In the genomic region with DNA sequence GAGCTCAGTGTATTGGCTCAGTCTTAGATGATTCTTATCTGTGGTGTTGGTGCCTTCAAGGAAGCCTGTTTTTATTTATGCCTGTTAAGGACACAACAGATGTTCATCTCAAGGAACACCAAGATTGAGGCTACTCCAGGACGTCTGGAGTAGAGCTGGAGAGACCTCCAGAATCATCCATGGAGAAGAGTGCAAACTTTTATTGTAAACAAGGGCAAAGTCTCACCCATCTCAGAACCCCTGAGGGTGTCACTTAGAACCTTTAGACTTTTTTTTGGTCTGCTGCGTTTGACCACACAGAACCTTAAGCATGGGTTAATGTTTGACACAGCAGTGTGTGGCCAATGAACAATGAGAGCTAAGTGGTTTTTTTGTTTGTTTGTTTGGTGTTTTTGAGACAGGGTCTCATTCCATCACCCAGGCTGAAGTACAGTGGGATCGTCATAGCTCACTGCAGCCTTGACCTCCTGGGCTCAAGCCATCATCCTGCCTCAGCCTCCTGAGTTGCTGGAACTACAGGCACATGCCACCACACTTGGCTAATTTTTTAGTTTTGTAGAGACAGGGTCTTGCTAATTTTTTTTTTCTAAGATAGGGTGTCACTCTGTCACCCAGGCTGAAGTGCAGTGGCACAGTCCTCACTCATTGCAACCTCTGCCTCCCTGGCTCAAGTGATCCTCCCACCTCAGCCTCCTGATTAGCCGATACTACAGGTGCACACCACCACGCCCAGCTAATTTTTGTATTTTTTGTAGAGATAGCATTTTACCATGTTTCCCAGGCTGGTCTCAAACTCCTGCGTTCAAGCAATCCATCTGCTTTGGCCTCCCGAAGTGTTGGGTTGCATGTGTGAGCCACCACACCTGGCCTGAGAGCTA, we compare ENCODE assay signal across 20 cellular contexts. TPM values are rescaled to one million over a fixed set of nuclear protein-coding genes. Genes with fewer than 3 reads are reported as not detected.
DNase-seq lines count a peak whose midpoint lies in the region; ATAC-seq, FAIRE-seq and TF ChIP-seq lines count a peak whose summit lies in the region.
"Had no signal": no experiment of that assay in that cellular context is flagged by ENCODE, and none has a peak within 500 bp of the region (broad histone marks: within the 10 kb centered on the region; RNA-seq: fewer than 3 reads in every experiment).

No MANE protein-coding gene starts in this region.

- peak overlapping the region; percentile 89 for H3K27ac ChIP-seq in HepG2 (ENCODE audit: extremely low read length, insufficient read depth, low read length)
- H3K27ac ChIP-seq: BLaER1 treated with 17β-estradiol and CSF1 and Interleukin-3, amounts not matched to agents 10 nM and 100 nM; PC-9 had no signal

- TF ChIP-seq POLR2A in HepG2 (IDR thresholded peaks at IDR 0.05; ENCODE audit: insufficient read depth in 1 of 2, low read depth in 2 of 2, low read length in 2 of 2), result no peak

- no peaks in the 10 kb centered on the region for H4K20me1 ChIP-seq in HepG2 (ENCODE audit: insufficient read depth, low read length)
- H4K20me1 ChIP-seq: BLaER1 treated with 17β-estradiol and CSF1 and Interleukin-3, amounts not matched to agents 10 nM and 100 nM had no signal

- H3K4me3 Mint-ChIP-seq in type B pancreatic cell, result no peak overlapping the region
- H3K4me3 Mint-ChIP-seq: CD8-positive, alpha-beta T cell had no signal

- H3K9me3 ChIP-seq in HepG2 (ENCODE audit: low read length), result no peaks in the 10 kb centered on the region
- H3K9me3 ChIP-seq: BLaER1 treated with 17β-estradiol and CSF1 and Interleukin-3, amounts not matched to agents 10 nM and 100 nM; MG63 had no signal

- peak; percentile 87 for FAIRE-seq in HepG2 (lab: Jason Lieb, UNC)
- FAIRE-seq: H54 had no signal

- DNase-seq in Caki2 (ENCODE audit: low read depth) (peak; percentile 71), epithelial cell of proximal tubule (ENCODE audit: low read depth) (peak; percentile 74), HepG2 (ENCODE audit: low spot score) (peak; percentile 91), type B pancreatic cell (ENCODE audit: extremely low spot score, unreplicated experiment) (no peak), NCI-H82 treated with DMSO at 0.1 percent for 48 hours (lab: John Stamatoyannopoulos, UW; ENCODE audit: unreplicated experiment) (no peak), NCI-H1092 (lab: John Stamatoyannopoulos, UW) (no peak)
- DNase-seq: CD8-positive, alpha-beta T cell; EL; GF-D8; Kasumi-1; MG63; NCI-H1417 treated with DMSO at 0.1 percent for 48 hours; NCI-H187; NCI-H2227 treated with DMSO at 0.1 percent for 48 hours; PC-9; RPMI8226; SHP77 had no signal

- TF ChIP-seq RAD21 in HepG2 (CRISPR knock-in tag; IDR thresholded peaks at IDR 0.05), result no peak

- peak overlapping the region; percentile 54 for H3K4me2 ChIP-seq in HepG2 (ENCODE audit: low read depth, low read length)
- H3K4me2 ChIP-seq: BLaER1 treated with 17β-estradiol and CSF1 and Interleukin-3, amounts not matched to agents 10 nM and 100 nM; PC-9 had no signal

- CTCF ChIA-PET in HepG2 (lab: Yijun Ruan, JAX; ENCODE audit: low intra/inter-chr PET ratio, low total read pairs), result no interaction called here

- POLR2A ChIA-PET in HepG2 (lab: Yijun Ruan, JAX), result interaction anchor here (0.7 to 4.0 kb wide), 10 partner anchors 9 to 178 kb away, joined by 3 to 43 read pairs (median 6); partner anchors contain the start of genes ALDH3A2 and SLC47A1

- no peaks in the 10 kb centered on the region for H3K9me3 Mint-ChIP-seq in type B pancreatic cell
- H3K9me3 Mint-ChIP-seq: CD8-positive, alpha-beta T cell had no signal

- ATAC-seq in HepG2 (peak; percentile 76), GM18861 (IDR thresholded peaks at IDR 0.05; ENCODE audit: unreplicated experiment) (no peak)
- ATAC-seq: CD8-positive, alpha-beta T cell had no signal

- H3K36me3 Mint-ChIP-seq in type B pancreatic cell, result no peaks in the 10 kb centered on the region
- H3K36me3 Mint-ChIP-seq: CD8-positive, alpha-beta T cell had no signal

- H3K36me3 ChIP-seq in HepG2 (replicated peaks in 1 of 2; ENCODE audit: control insufficient read depth in 1 of 2, insufficient read depth in 2 of 2, low read length in 2 of 2), result peaks cover 2 to 23% of the 10 kb centered on the region in 2 experiments; a peak in 4 of 5 replicates
- H3K36me3 ChIP-seq: BLaER1 treated with 17β-estradiol and CSF1 and Interleukin-3, amounts not matched to agents 10 nM and 100 nM; MG63 had no signal

- no peak overlapping the region for H2AFZ ChIP-seq in HepG2 (ENCODE audit: low read length)
- H2AFZ ChIP-seq: PC-9 had no signal

- peaks cover 3% of the 10 kb centered on the region for H3K27me3 Mint-ChIP-seq in type B pancreatic cell

- 30% methylated on average over 7 of the region's 7 CpGs for WGBS in HepG2 (ENCODE audit: low lambda C conversion rate)

- peaks cover 10% of the 10 kb centered on the region for H3K4me1 Mint-ChIP-seq in type B pancreatic cell (ENCODE audit: unreplicated experiment)

- H3K4me3 ChIP-seq in epithelial cell of proximal tubule (ENCODE audit: low read depth, low read length) (no peak overlapping the region), HepG2 (replicated peaks in 1 of 3; ENCODE audit: insufficient read depth in 1 of 3, low read depth in 2 of 3, low read length in 3 of 3) (peak overlapping the region in 1 of 3 experiments; percentile 26; a peak in 1 of 6 replicates)
- H3K4me3 ChIP-seq: BLaER1 treated with 17β-estradiol and CSF1 and Interleukin-3, amounts not matched to agents 10 nM and 100 nM; MG63; PC-9 had no signal

- in situ Hi-C loops in Caki2 (cut with HindIII; ENCODE audit: low pct_unique_long_range_greater_than_20kb, low sequenced_read_pairs) (no loop called here), HepG2 (cut with HindIII; ENCODE audit: extremely low pct_ligation_motif_present, low pct_unique_long_range_greater_than_20kb) (no loop called here)

- H3K27ac Mint-ChIP-seq in type B pancreatic cell, result peak overlapping the region; percentile 8
- H3K27ac Mint-ChIP-seq: CD8-positive, alpha-beta T cell had no signal

- no peaks in the 10 kb centered on the region for H3K79me2 ChIP-seq in HepG2 (ENCODE audit: insufficient read depth, low read length)

- intact Hi-C loops in HepG2 (cut with micrococcal nuclease; ENCODE audit: unreplicated experiment), result loop anchor here (2.0 kb wide), 1 partner anchor 99 kb away; the partner anchor contains the start of gene ALDH3A2

- peaks cover 84% of the 10 kb centered on the region for H3K4me1 ChIP-seq in HepG2 (ENCODE audit: insufficient read depth, low read length)

- no peak for TF ChIP-seq CTCF in epithelial cell of proximal tubule (conservative IDR thresholded peaks at IDR 0.05; ENCODE audit: low read depth, low read length)
- 0 out of 2 replicates have a peak, but pooled peaks have one; percentile 7 for TF ChIP-seq CTCF in HepG2 (CRISPR knock-in tag; IDR thresholded peaks at IDR 0.05)
- TF ChIP-seq CTCF in type B pancreatic cell (conservative IDR thresholded peaks at IDR 0.05), result no peak

- TF ChIP-seq EP300 in HepG2 (IDR thresholded peaks at IDR 0.05; ENCODE audit: low read depth in 2 of 2, low read length in 2 of 2), result peak in 1 of 2 experiments; percentile 80; a peak in 2 of 4 replicates
- TF ChIP-seq EP300 in HepG2 (CRISPR knock-in tag; IDR thresholded peaks at IDR 0.05; ENCODE audit: borderline replicate concordance), result no peak; the same call in 1 of the 2 replicates

- no TSS peak for BruUV-seq in HepG2 (replicated peaks; lab: Mats Ljungman, UMichigan)

- H3K27me3 ChIP-seq in HepG2 (ENCODE audit: control insufficient read depth in 1 of 2, insufficient read depth in 2 of 2, low read length in 2 of 2), result no peaks in the 10 kb centered on the region
- H3K27me3 ChIP-seq: BLaER1 treated with 17β-estradiol and CSF1 and Interleukin-3, amounts not matched to agents 10 nM and 100 nM; MG63 had no signal

- peak overlapping the region; percentile 62 for H3K9ac ChIP-seq in HepG2 (ENCODE audit: insufficient read depth, low read depth, low read length)
- H3K9ac ChIP-seq: BLaER1 treated with 17β-estradiol and CSF1 and Interleukin-3, amounts not matched to agents 10 nM and 100 nM had no signal

TF ChIP-seq in HepG2, 621 proteins besides CTCF, POLR2A, EP300 and RAD21 (continues in another document):
- TF ChIP-seq ZNF629 (CRISPR knock-in tag; conservative IDR thresholded peaks at IDR 0.05) (0 out of 2 replicates have a peak, but pooled peaks have one; percentile 6), CHD4 (IDR thresholded peaks at IDR 0.05; ENCODE audit: borderline replicate concordance, low read length) (peak; percentile 87; the same call in 1 of the 2 replicates), MBD4 (IDR thresholded peaks at IDR 0.05; ENCODE audit: borderline replicate concordance, low read length) (no peak)

RNA-seq across cellular contexts. Expression of gene SLC47A1, which starts 16.3 kb away (rescaled TPM):
- total RNA-seq in Caki2 (2014; rRNA removed; shearing (Covaris generic); ENCODE audit: low replicate concordance), result 7.2 and 18.0 TPM in 2 replicates
- 0.52 and 1.7 TPM in 2 replicates for total RNA-seq in epithelial cell of proximal tubule
- total RNA-seq in HepG2 (2016; rRNA removed; fragmentation: Illumina TruSeq; extraction: Trizol), result 38.0 and 67.5 TPM in 2 replicates
- total RNA-seq in HepG2 (2016; cell fraction: cytosol; rRNA removed; fragmentation: Illumina TruSeq; extraction: Trizol; ENCODE audit: low read depth), result 22.7 and 24.7 TPM in 2 replicates
- 36.6 and 66.0 TPM in 2 replicates for total RNA-seq in HepG2 (2016; cell fraction: insoluble cytoplasmic fraction; rRNA removed; fragmentation: Illumina TruSeq; extraction: Trizol)
- 42.1 and 43.9 TPM in 2 replicates for total RNA-seq in HepG2 (2016; cell fraction: membrane; rRNA removed; fragmentation: Illumina TruSeq; extraction: Trizol)
- total RNA-seq in HepG2 (2016; cell fraction: nucleus; rRNA removed; fragmentation: Illumina TruSeq; extraction: Trizol), result 68.7 and 71.8 TPM in 2 replicates
- 42.1 and 54.0 TPM in 2 replicates for polyA plus RNA-seq in HepG2 (2011; rRNA removed)
- 58.1 and 59.4 TPM in 2 replicates for polyA plus RNA-seq in HepG2 (2011; cell fraction: cytosol; rRNA removed)
- 117 and 122 TPM in 2 replicates for polyA plus RNA-seq in HepG2 (2011; cell fraction: nucleus; rRNA removed)
- polyA plus RNA-seq in HepG2 (2012), result 53.4 and 66.1 TPM in 2 replicates
- polyA plus RNA-seq in HepG2 (2016; cell fraction: cytosol; fragmentation: Illumina TruSeq; extraction: Trizol; ENCODE audit: low read depth), result 12.9 and 14.1 TPM in 2 replicates
- 34.5 and 35.1 TPM in 2 replicates for polyA plus RNA-seq in HepG2 (2016; cell fraction: insoluble cytoplasmic fraction; fragmentation: Illumina TruSeq; extraction: Trizol; ENCODE audit: low read depth)
- 25.8 and 26.4 TPM in 2 replicates for polyA plus RNA-seq in HepG2 (2016; cell fraction: membrane; fragmentation: Illumina TruSeq; extraction: Trizol; ENCODE audit: low read depth)
- polyA plus RNA-seq in HepG2 (2016; cell fraction: nucleus; fragmentation: Illumina TruSeq; extraction: Trizol; ENCODE audit: insufficient read depth, low read depth), result 136 and 139 TPM in 2 replicates
- polyA minus RNA-seq in HepG2 (2011; rRNA and poly(A)+ RNA removed; ENCODE audit: low replicate concordance), result 14.1 and 431 TPM in 2 replicates
- 50.8 and 61.4 TPM in 2 replicates for polyA minus RNA-seq in HepG2 (2011; cell fraction: cytosol; rRNA and poly(A)+ RNA removed)
- polyA minus RNA-seq in HepG2 (2011; cell fraction: nucleus; rRNA and poly(A)+ RNA removed), result 40.2 and 44.1 TPM in 2 replicates
- total RNA-seq in type B pancreatic cell (ENCODE audit: low replicate concordance), result 1.2 and 5.9 TPM in 2 replicates
- total RNA-seq: CD8-positive, alpha-beta T cell had no signal

Comparison
In these comparisons a context has a peak if more than half of its experiments do, and no peak if none do; other contexts are left out.
1. DNase-seq: peak in Caki2 (single experiment), epithelial cell of proximal tubule (single experiment) and HepG2 (single experiment); none in type B pancreatic cell (single experiment), NCI-H82 treated with DMSO at 0.1 percent for 48 hours (single experiment) and NCI-H1092 (single experiment).